In the genomic region with DNA sequence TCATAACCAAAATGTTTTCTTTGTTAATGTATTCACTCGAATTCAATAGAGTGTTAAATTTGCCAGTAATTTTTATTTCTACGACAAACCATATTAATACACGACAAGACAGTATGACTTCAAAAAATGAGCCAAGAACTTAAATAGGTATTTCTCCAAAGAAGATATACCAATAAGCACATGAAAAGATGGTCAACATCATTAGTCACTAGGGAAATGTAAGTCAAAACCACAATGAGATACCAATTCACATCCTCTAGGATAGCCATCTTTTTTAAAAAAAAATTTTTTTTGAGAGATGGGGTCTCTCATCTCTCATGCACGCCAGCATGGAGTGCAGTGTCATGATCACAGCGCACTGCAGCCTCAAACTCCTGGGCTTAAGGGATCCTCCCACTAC, we compare ENCODE assay signal across 28 cellular contexts. TPM values are rescaled to one million over a fixed set of nuclear protein-coding genes. Genes with fewer than 3 reads are reported as not detected.
"Had no signal": no experiment of that assay in that cellular context is flagged by ENCODE, and none has a peak within 500 bp of the region (broad histone marks: within the 10 kb centered on the region; RNA-seq: fewer than 3 reads in every experiment).

No MANE protein-coding gene starts in this region.

- H3K9me3 ChIP-seq: left lung, ovary, right atrium auricular region, sigmoid colon, thyroid gland had no signal

- H3K4me1 ChIP-seq: foreskin keratinocyte, neural progenitor cell had no signal

- H3K9ac ChIP-seq: neural progenitor cell had no signal

- FAIRE-seq: endothelial cell of umbilical vein had no signal

- DNase-seq: dermis blood vessel endothelial cell; effector memory CD4-positive, alpha-beta T cell; foreskin keratinocyte; heart left ventricle; left cardiac atrium; left lung; mesenchymal stem cell; midbrain; naive thymus-derived CD4-positive, alpha-beta T cell; ovary; sigmoid colon; stimulated activated CD4-positive, alpha-beta T cell treated with anti-CD3 and anti-CD28 coated beads, Interleukin-2, amount 100 ng/mL, for 24 hours; stimulated activated CD4-positive, alpha-beta T cell treated with anti-CD3 and anti-CD28 coated beads, Interleukin-4, amount 100 ng/mL, for 24 hours; stimulated activated naive CD4-positive, alpha-beta T cell treated with Interleukin-2 at 50 U/mL for 16 hours; stomach; thyroid gland; trophoblast cell had no signal

- ATAC-seq: foreskin keratinocyte; gastroesophageal sphincter; heart left ventricle; left cardiac atrium; left lung; naive thymus-derived CD4-positive, alpha-beta T cell; stimulated activated effector memory CD8-positive, alpha-beta T cell treated with anti-CD3 and anti-CD28 coated beads, Interleukin-12 subunit alpha, Interleukin-12 subunit beta, amount 100 ng/mL, for 72 hours had no signal

- H3K27ac ChIP-seq: coronary artery, esophagus muscularis mucosa, foreskin keratinocyte, gastroesophageal sphincter, heart left ventricle, hepatocyte, left lung, neural progenitor cell, ovary, right atrium auricular region, sigmoid colon, stomach, thyroid gland had no signal

- H3K4me3 ChIP-seq: coronary artery, esophagus muscularis mucosa, gastroesophageal sphincter, heart left ventricle, hepatocyte, left lung, neural progenitor cell, ovary, right atrium auricular region, sigmoid colon, stomach, thyroid gland had no signal

- H3K79me2 ChIP-seq: hepatocyte had no signal

- H2AFZ ChIP-seq: hepatocyte, neural progenitor cell had no signal

- H3K4me2 ChIP-seq: hepatocyte, neural progenitor cell had no signal

- H3K36me3 ChIP-seq: esophagus muscularis mucosa, gastroesophageal sphincter, heart left ventricle, left lung, neural progenitor cell, ovary, right atrium auricular region, sigmoid colon, stomach, thyroid gland had no signal

RNA-seq across cellular contexts. Expression of a gene that starts 5.0 kb away (rescaled TPM):
- total RNA-seq: heart left ventricle, left lung, lung microvascular endothelial cell, mucosa of gallbladder, ovary, stomach, urinary bladder had no signal
